ENCODE assay signal across 1 cellular context in genomic region chr10:127194598-127194997, GRCh38.
TF ChIP-seq lines count a peak whose summit lies in the region.

No MANE protein-coding gene starts in this region.

TF ChIP-seq in A549, 52 proteins besides CTCF, POLR2A, EP300 and RAD21 (continued from another document):
- TF ChIP-seq NR3C1 (IDR thresholded peaks at IDR 0.05), result no peak
